ENCODE assay signal across 1 cellular context in genomic region chr19:10677796-10678195, GRCh38.
TF ChIP-seq lines count a peak whose summit lies in the region.

No MANE protein-coding gene starts in this region.

TF ChIP-seq in HCT116, 20 proteins besides CTCF, POLR2A, EP300 and RAD21:
- TF ChIP-seq ATF3 (IDR thresholded peaks at IDR 0.05) (no peak), YY1 (IDR thresholded peaks at IDR 0.05; ENCODE audit: extremely low read depth, insufficient replicate concordance, low read depth, low read length) (no peak), ZNF274 (IDR thresholded peaks at IDR 0.05; ENCODE audit: low read depth, low read length) (no peak), SP1 (IDR thresholded peaks at IDR 0.05; ENCODE audit: low read depth) (no peak), POLR2AphosphoS5 (IDR thresholded peaks at IDR 0.05; ENCODE audit: low read depth, low read length) (no peak), EGR1 (IDR thresholded peaks at IDR 0.05; ENCODE audit: low read depth) (no peak), CEBPB (IDR thresholded peaks at IDR 0.05; ENCODE audit: low read depth) (no peak), EZH2phosphoT487 (IDR thresholded peaks at IDR 0.05; ENCODE audit: borderline replicate concordance) (no peak), ELF1 (IDR thresholded peaks at IDR 0.05; ENCODE audit: borderline replicate concordance, low read depth) (no peak), SIN3A (IDR thresholded peaks at IDR 0.05; ENCODE audit: low read depth) (no peak), JUND (IDR thresholded peaks at IDR 0.05) (no peak), FOSL1 (IDR thresholded peaks at IDR 0.05; ENCODE audit: low read depth) (no peak), ZFX (IDR thresholded peaks at IDR 0.05) (no peak), TCF7L2 (IDR thresholded peaks at IDR 0.05; ENCODE audit: borderline replicate concordance, extremely low read depth, insufficient read depth, insufficient read length) (no peak), SRF (IDR thresholded peaks at IDR 0.05; ENCODE audit: low read depth) (no peak), EZH2 (IDR thresholded peaks at IDR 0.05) (no peak)
- TF ChIP-seq, protein P1, sequence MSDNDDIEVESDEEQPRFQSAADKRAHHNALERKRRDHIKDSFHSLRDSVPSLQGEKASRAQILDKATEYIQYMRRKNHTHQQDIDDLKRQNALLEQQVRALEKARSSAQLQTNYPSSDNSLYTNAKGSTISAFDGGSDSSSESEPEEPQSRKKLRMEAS (IDR thresholded peaks at IDR 0.05) = no peak
- TF ChIP-seq, protein P2, sequence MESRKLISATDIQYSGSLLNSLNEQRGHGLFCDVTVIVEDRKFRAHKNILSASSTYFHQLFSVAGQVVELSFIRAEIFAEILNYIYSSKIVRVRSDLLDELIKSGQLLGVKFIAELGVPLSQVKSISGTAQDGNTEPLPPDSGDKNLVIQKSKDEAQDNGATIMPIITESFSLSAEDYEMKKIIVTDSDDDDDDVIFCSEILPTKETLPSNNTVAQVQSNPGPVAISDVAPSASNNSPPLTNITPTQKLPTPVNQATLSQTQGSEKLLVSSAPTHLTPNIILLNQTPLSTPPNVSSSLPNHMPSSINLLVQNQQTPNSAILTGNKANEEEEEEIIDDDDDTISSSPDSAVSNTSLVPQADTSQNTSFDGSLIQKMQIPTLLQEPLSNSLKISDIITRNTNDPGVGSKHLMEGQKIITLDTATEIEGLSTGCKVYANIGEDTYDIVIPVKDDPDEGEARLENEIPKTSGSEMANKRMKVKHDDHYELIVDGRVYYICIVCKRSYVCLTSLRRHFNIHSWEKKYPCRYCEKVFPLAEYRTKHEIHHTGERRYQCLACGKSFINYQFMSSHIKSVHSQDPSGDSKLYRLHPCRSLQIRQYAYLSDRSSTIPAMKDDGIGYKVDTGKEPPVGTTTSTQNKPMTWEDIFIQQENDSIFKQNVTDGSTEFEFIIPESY (IDR thresholded peaks at IDR 0.05; ENCODE audit: extremely low read depth, insufficient replicate concordance, low read length) = no peak
- TF ChIP-seq, protein P3, sequence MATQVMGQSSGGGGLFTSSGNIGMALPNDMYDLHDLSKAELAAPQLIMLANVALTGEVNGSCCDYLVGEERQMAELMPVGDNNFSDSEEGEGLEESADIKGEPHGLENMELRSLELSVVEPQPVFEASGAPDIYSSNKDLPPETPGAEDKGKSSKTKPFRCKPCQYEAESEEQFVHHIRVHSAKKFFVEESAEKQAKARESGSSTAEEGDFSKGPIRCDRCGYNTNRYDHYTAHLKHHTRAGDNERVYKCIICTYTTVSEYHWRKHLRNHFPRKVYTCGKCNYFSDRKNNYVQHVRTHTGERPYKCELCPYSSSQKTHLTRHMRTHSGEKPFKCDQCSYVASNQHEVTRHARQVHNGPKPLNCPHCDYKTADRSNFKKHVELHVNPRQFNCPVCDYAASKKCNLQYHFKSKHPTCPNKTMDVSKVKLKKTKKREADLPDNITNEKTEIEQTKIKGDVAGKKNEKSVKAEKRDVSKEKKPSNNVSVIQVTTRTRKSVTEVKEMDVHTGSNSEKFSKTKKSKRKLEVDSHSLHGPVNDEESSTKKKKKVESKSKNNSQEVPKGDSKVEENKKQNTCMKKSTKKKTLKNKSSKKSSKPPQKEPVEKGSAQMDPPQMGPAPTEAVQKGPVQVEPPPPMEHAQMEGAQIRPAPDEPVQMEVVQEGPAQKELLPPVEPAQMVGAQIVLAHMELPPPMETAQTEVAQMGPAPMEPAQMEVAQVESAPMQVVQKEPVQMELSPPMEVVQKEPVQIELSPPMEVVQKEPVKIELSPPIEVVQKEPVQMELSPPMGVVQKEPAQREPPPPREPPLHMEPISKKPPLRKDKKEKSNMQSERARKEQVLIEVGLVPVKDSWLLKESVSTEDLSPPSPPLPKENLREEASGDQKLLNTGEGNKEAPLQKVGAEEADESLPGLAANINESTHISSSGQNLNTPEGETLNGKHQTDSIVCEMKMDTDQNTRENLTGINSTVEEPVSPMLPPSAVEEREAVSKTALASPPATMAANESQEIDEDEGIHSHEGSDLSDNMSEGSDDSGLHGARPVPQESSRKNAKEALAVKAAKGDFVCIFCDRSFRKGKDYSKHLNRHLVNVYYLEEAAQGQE (IDR thresholded peaks at IDR 0.05; ENCODE audit: low read depth) = no peak
